In genomic region chr15:52023169-52023922, GRCh38 we compare ENCODE assay signal across 1 cellular context.
TF ChIP-seq lines count a peak whose summit lies in the region.

No MANE protein-coding gene starts in this region.

TF ChIP-seq in H1, 55 proteins besides CTCF, POLR2A, EP300 and RAD21:
- TF ChIP-seq BACH1 (IDR thresholded peaks at IDR 0.05; ENCODE audit: low read length) (no peak), MAFK (IDR thresholded peaks at IDR 0.05; ENCODE audit: low read depth, low read length) (no peak), CEBPB (IDR thresholded peaks at IDR 0.05; ENCODE audit: low read depth, low read length) (no peak), CHD1 (IDR thresholded peaks at IDR 0.05; ENCODE audit: low read depth, low read length) (no peak), HDAC6 (IDR thresholded peaks at IDR 0.05; ENCODE audit: low read depth, low read length) (no peak), CBX5 (IDR thresholded peaks at IDR 0.05; ENCODE audit: low read depth, low read length) (no peak), TAF1 (IDR thresholded peaks at IDR 0.05; ENCODE audit: low read depth, low read length) (no peak), YY1 (IDR thresholded peaks at IDR 0.05; ENCODE audit: low read depth, low read length) (no peak), EZH2 (IDR thresholded peaks at IDR 0.05; ENCODE audit: low read depth, low read length, severe bottlenecking) (no peak), SIRT6 (IDR thresholded peaks at IDR 0.05; ENCODE audit: low read length) (no peak), SP4 (IDR thresholded peaks at IDR 0.05; ENCODE audit: low read length) (no peak), CBX8 (IDR thresholded peaks at IDR 0.05; ENCODE audit: borderline replicate concordance, low read depth, low read length) (no peak)
